ENCODE assay signal across 9 cellular contexts in genomic region chr20:53660078-53660909, GRCh38.
A peak's percentile ranks its signal among the peaks of the same experiment; 100 is the strongest.
DNase-seq lines count a peak whose midpoint lies in the region; ATAC-seq, FAIRE-seq and TF ChIP-seq lines count a peak whose summit lies in the region.
"Had no signal": no experiment of that assay in that cellular context is flagged by ENCODE, and none has a peak within 500 bp of the region (broad histone marks: within the 10 kb centered on the region; RNA-seq: fewer than 3 reads in every experiment).

No MANE protein-coding gene starts in this region.

- H3K9me3 ChIP-seq in MM.1S (replicated peaks; ENCODE audit: insufficient read depth, low read length) (no peaks in the 10 kb centered on the region), GM12878 (replicated peaks; ENCODE audit: control insufficient read depth, insufficient read depth, low read length) (peaks cover 1% of the 10 kb centered on the region; the same call in 1 of the 3 replicates), lower lobe of right lung (no peaks in the 10 kb centered on the region)

- TF ChIP-seq POLR2A in GM12878 (IDR thresholded peaks at IDR 0.05; ENCODE audit: low read depth, low read length) = peak; percentile 41; the same call in 1 of the 2 replicates

- CTCF ChIA-PET in GM12878 (lab: Yijun Ruan, JAX) = interaction anchor here (0.6 to 2.3 kb wide), 8 partner anchors 9 to 80 kb away, joined by 3 to 11 read pairs (median 4); no protein-coding TSS in a partner anchor

- no peaks in the 10 kb centered on the region for H4K20me1 ChIP-seq in MM.1S (ENCODE audit: insufficient read depth, low read length)
- H4K20me1 ChIP-seq in GM12878 (ENCODE audit: control insufficient read depth, insufficient read depth) = no peaks in the 10 kb centered on the region

- SMC1A ChIA-PET in GM12878 (lab: Charles Lee; ENCODE audit: uncharacterized antibody, unreplicated experiment) = interaction anchor here (0.7 to 12.4 kb wide), 25 partner anchors 9 to 275 kb away, joined by 3 to 149 read pairs (median 5); no protein-coding TSS in a partner anchor

- RAD21 ChIA-PET in GM12878 (lab: Charles Lee; ENCODE audit: unreplicated experiment) = interaction anchor here (0.9 to 2.6 kb wide), 20 partner anchors 14 to 252 kb away, joined by 3 to 19 read pairs (median 4); no protein-coding TSS in a partner anchor

- H3K79me2 ChIP-seq in MM.1S (ENCODE audit: low read length) = peaks cover 22% of the 10 kb centered on the region
- peaks cover 2% of the 10 kb centered on the region; the same call in 1 of the 2 replicates for H3K79me2 ChIP-seq in GM12878 (ENCODE audit: control insufficient read depth, insufficient read depth, low read length)

- ATAC-seq in GM12878 (peak; percentile 27), lower lobe of right lung (peak; percentile 37 to 41), GM21576 (IDR thresholded peaks at IDR 0.05; ENCODE audit: unreplicated experiment) (no peak), GM18909 (IDR thresholded peaks at IDR 0.05; ENCODE audit: poor library complexity, unreplicated experiment) (no peak)

- peak overlapping the region; percentile 82 for H3K4me2 ChIP-seq in MM.1S (ENCODE audit: low read depth, low read length)
- H3K4me2 ChIP-seq in GM12878 (ENCODE audit: control insufficient read depth, insufficient read depth) = peak overlapping the region; percentile 80

- H3K27ac ChIP-seq in MM.1S (ENCODE audit: low read length) (peak overlapping the region; percentile 87), GM12878 (ENCODE audit: control insufficient read depth, insufficient read depth) (peak overlapping the region; percentile 84), lower lobe of right lung (peak overlapping the region; percentile 78)
- H3K27ac ChIP-seq: cardiac muscle cell had no signal

- peak overlapping the region; percentile 81 to 93 (median 89) for H3K27ac Mint-ChIP-seq in CD14-positive monocyte

- POLR2A ChIA-PET in GM12878 (lab: Charles Lee) = interaction anchor here (0.6 to 1.7 kb wide), 8 partner anchors 21 to 228 kb away, joined by 3 to 6 read pairs (median 4); no protein-coding TSS in a partner anchor

- peak overlapping the region; percentile 83 to 89 for H3K4me3 Mint-ChIP-seq in CD14-positive monocyte

- DNase-seq in CD14-positive monocyte (ENCODE audit: low spot score) (no peak), MM.1S (peak; percentile 44), GM12878 (ENCODE audit: low read depth, low spot score) (no peak), lower lobe of right lung (no peak), NAMALWA (ENCODE audit: low spot score) (no peak)
- peak; percentile 29 to 33 for DNase-seq in stimulated activated CD8-positive, alpha-beta memory T cell treated with anti-CD3 and anti-CD28 coated beads, Interleukin-7, amount 100 ng/mL, for 4 hours (ENCODE audit: low read depth in 2 of 2)

- no peaks in the 10 kb centered on the region for H3K9me2 ChIP-seq in MM.1S (replicated peaks; ENCODE audit: insufficient read depth, low read length)

- BruUV-seq in GM12878 (replicated peaks; lab: Mats Ljungman, UMichigan) = TSS peak; percentile 84

- in situ Hi-C loops in GM12878 (cut with MboI) = no loop called here

- no peaks in the 10 kb centered on the region for H3K9me3 Mint-ChIP-seq in CD14-positive monocyte

- intact Hi-C loops in CD14-positive monocyte (cut with micrococcal nuclease) (no loop called here), GM12878 (cut with micrococcal nuclease; ENCODE audit: unreplicated experiment) (loop anchor here (2.0 to 5.0 kb wide), 2 partner anchors 47 to 92 kb away; no protein-coding TSS in a partner anchor), lower lobe of right lung (cut with DNase I) (no loop called here)

- peak overlapping the region; percentile 59 for H3K9ac ChIP-seq in MM.1S (ENCODE audit: low read length)
- peak overlapping the region; percentile 57 for H3K9ac ChIP-seq in GM12878 (ENCODE audit: control insufficient read depth, insufficient read depth, low read length)

- H3F3A ChIP-seq in MM.1S (ENCODE audit: insufficient read depth, low read length) = peaks cover 35% of the 10 kb centered on the region

- H3K27me3 ChIP-seq in MM.1S (replicated peaks; ENCODE audit: insufficient read depth, low read length) = no peaks in the 10 kb centered on the region
- no peaks in the 10 kb centered on the region for H3K27me3 ChIP-seq in GM12878 (replicated peaks in 1 of 2; ENCODE audit: control insufficient read depth in 2 of 2, insufficient read depth in 2 of 2, low read length in 1 of 2)
- H3K27me3 ChIP-seq in lower lobe of right lung (ENCODE audit: low read depth) = no peaks in the 10 kb centered on the region
- H3K27me3 ChIP-seq: cardiac muscle cell had no signal

- peak; percentile 89 for FAIRE-seq in GM12878 (lab: Jason Lieb, UNC)

- H3K4me3 ChIP-seq in MM.1S (ENCODE audit: low read length) (peak overlapping the region; percentile 61), GM12878 (peak overlapping the region; percentile 63), lower lobe of right lung (peak overlapping the region; percentile 51)
- H3K4me3 ChIP-seq: cardiac muscle cell had no signal

- H3K36me3 ChIP-seq in MM.1S (replicated peaks; ENCODE audit: insufficient read depth, low read length) = no peaks in the 10 kb centered on the region
- no peaks in the 10 kb centered on the region for H3K36me3 ChIP-seq in GM12878 (ENCODE audit: control insufficient read depth in 2 of 2, insufficient read depth in 2 of 2, low read length in 1 of 2)
- no peaks in the 10 kb centered on the region for H3K36me3 ChIP-seq in lower lobe of right lung
- H3K36me3 ChIP-seq: cardiac muscle cell had no signal

- TF ChIP-seq EP300 in GM12878 (IDR thresholded peaks at IDR 0.05; ENCODE audit: borderline replicate concordance in 1 of 2, control insufficient read depth in 1 of 2, low read depth in 2 of 2, low read length in 2 of 2) = no peak; a peak in 1 of 4 replicates

- no peaks in the 10 kb centered on the region for H3K36me3 Mint-ChIP-seq in CD14-positive monocyte

- TF ChIP-seq RAD21 in GM12878 (IDR thresholded peaks at IDR 0.05; ENCODE audit: insufficient read depth, low read depth, low read length) = 0 out of 2 replicates have a peak, but pooled peaks have one; percentile 4

- TF ChIP-seq CTCF in CD14-positive monocyte (IDR thresholded peaks at IDR 0.05) (no peak), MM.1S (IDR thresholded peaks at IDR 0.05; ENCODE audit: low read length) (no peak), GM12878 (IDR thresholded peaks at IDR 0.05 in 2 of 3, conservative IDR thresholded peaks at IDR 0.05 in 1 of 3; ENCODE audit: control insufficient read depth in 2 of 3, extremely low read depth in 1 of 3, insufficient read depth in 1 of 3, low read depth in 3 of 3, low read length in 3 of 3) (no peak), lower lobe of right lung (IDR thresholded peaks at IDR 0.05) (no peak)

- H2AFZ ChIP-seq in MM.1S (ENCODE audit: low read length) = peak overlapping the region; percentile 80
- H2AFZ ChIP-seq in GM12878 (ENCODE audit: control insufficient read depth, low read depth, low read length) = peak overlapping the region; percentile 63

- under 1% methylated on average over 36 of the region's 38 CpGs for WGBS in GM12878 (ENCODE audit: insufficient coverage, insufficient replicate concordance, low lambda C conversion rate, missing lambda C conversion rate)

- H3K27me3 Mint-ChIP-seq in CD14-positive monocyte (ENCODE audit: low read depth in 3 of 3) = no peaks in the 10 kb centered on the region

- H3K4me1 Mint-ChIP-seq in CD14-positive monocyte = peaks cover 72% of the 10 kb centered on the region

- H3K4me1 ChIP-seq in MM.1S (ENCODE audit: low read length) = peaks cover 28% of the 10 kb centered on the region
- H3K4me1 ChIP-seq in GM12878 (ENCODE audit: control insufficient read depth, insufficient read depth, low read length) = peaks cover 61% of the 10 kb centered on the region
- H3K4me1 ChIP-seq in lower lobe of right lung = peaks cover 60% of the 10 kb centered on the region

TF ChIP-seq in GM12878, 131 proteins besides CTCF, POLR2A, EP300 and RAD21 (continues in another document):
- TF ChIP-seq USF2 (IDR thresholded peaks at IDR 0.05; ENCODE audit: borderline replicate concordance, low read depth, low read length) = peak; percentile 36; the same call in 1 of the 2 replicates
- TF ChIP-seq EGR1 (IDR thresholded peaks at IDR 0.05; ENCODE audit: borderline replicate concordance in 1 of 2, low read depth in 2 of 2, low read length in 2 of 2) = peak in 1 of 2 experiments; percentile 44; a peak in 1 of 3 replicates
- TF ChIP-seq MEF2A (IDR thresholded peaks at IDR 0.05; ENCODE audit: insufficient read depth, low read depth, low read length) = 0 out of 2 replicates have a peak, but pooled peaks have one; percentile 9
- peak; percentile 87 for TF ChIP-seq TCF7 (IDR thresholded peaks at IDR 0.05; ENCODE audit: borderline replicate concordance)
- TF ChIP-seq NKRF (conservative IDR thresholded peaks at IDR 0.05) = peak; percentile 45
- TF ChIP-seq CHD2 (IDR thresholded peaks at IDR 0.05; ENCODE audit: borderline replicate concordance, low read depth, low read length) = peak; percentile 41; the same call in 1 of the 2 replicates
- peak; percentile 86 for TF ChIP-seq ZSCAN29 (IDR thresholded peaks at IDR 0.05)
- peak; percentile 58 to 74; a peak in 3 of 4 replicates for TF ChIP-seq BHLHE40 (IDR thresholded peaks at IDR 0.05; ENCODE audit: borderline replicate concordance in 1 of 2, low read depth in 2 of 2, low read length in 1 of 2)
- peak; percentile 93; the same call in 1 of the 2 replicates for TF ChIP-seq ASH2L (IDR thresholded peaks at IDR 0.05; ENCODE audit: borderline replicate concordance, low read depth)
- TF ChIP-seq DPF2 (IDR thresholded peaks at IDR 0.05) = peak; percentile 79

Comparison
In these comparisons a context has a peak if more than half of its experiments do, and no peak if none do; other contexts are left out.
1. DNase-seq: peak in MM.1S (single experiment) and stimulated activated CD8-positive, alpha-beta memory T cell treated with anti-CD3 and anti-CD28 coated beads, Interleukin-7, amount 100 ng/mL, for 4 hours (2 of 2); none in CD14-positive monocyte (single experiment), GM12878 (single experiment), lower lobe of right lung (single experiment) and NAMALWA (single experiment).
2. ATAC-seq: peak in GM12878 (single experiment) and lower lobe of right lung (2 of 2); none in GM21576 (single experiment) and GM18909 (single experiment).
3. Peak in every context shown above with its lines, with median percentiles within 50 percentile points of each other: H3K27ac ChIP-seq and H3K4me3 ChIP-seq.